8 cellular contexts compared by ENCODE assay signal in the genomic region with DNA sequence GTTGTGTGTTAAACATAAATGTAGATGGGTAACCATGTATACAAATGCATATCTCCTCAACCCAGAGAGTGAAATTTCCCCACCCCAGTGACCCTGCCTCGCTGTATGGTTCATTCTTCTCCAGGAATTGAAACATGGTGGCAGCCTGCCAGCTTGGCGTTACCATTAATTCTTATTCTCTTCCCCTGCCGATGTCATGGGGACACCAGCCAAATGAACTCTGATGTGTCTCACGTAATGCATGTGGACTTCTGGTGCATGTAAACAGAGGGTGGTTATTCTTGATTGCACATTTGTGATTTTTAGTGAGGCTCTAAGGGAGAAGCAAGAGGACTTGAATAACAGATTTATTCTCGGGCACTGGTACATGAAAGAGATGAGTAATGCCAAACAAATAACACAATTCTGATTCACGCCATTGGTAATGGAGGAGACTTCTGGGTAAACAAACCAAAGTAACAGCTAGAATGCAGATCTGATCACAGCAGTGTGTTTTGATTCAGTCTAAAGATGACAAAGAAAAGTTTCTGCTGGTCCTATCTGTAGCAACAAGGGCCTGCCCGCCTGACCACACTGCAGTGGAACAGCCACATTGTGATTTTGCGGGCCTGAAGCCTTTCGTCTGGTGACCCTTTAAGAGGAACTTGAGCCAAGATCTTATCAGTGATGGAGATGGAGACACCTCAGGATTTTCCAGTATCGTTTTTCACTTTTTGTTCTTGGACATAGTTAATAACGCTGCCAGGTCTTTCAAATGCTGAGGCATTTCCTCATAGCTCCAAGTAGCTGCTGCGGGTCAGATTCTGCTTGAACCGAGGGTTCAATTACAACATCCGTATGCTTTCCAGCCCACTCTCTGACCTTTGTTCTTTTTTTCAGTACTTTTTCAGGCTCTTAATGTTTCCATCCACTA.
DNase-seq lines count a peak whose midpoint lies in the region; ATAC-seq and TF ChIP-seq lines count a peak whose summit lies in the region.

No MANE protein-coding gene starts in this region.

- DNase-seq in M059J (ENCODE audit: low read depth) (peak; percentile 99), dermis microvascular lymphatic vessel endothelial cell (ENCODE audit: low read depth in 2 of 2) (peak; percentile 98 to 99), mucosa of gallbladder (ENCODE audit: low spot score) (peak; percentile 78), NCI-H1417 (lab: John Stamatoyannopoulos, UW) (no peak)
- no peak for DNase-seq in activated CD8-positive, alpha-beta T cell treated with anti-CD3 and anti-CD28 coated beads for 36 hours
- DNase-seq in NK-92 treated with Interleukin-12 subunit alpha and Interleukin-12 subunit beta, amount 100 ng/mL, for 24 hours (lab: John Stamatoyannopoulos, UW): no peak

- intact Hi-C loops in activated CD8-positive, alpha-beta T cell treated with anti-CD3 and anti-CD28 coated beads for 36 hours (cut with micrococcal nuclease): no loop called here

- H3K4me1 ChIP-seq in ACC112 (ENCODE audit: control insufficient read depth, insufficient read depth, low read length, unreplicated experiment): peaks cover 64% of the 10 kb centered on the region

- POLR2A ChIA-PET in activated CD8-positive, alpha-beta T cell treated with anti-CD3 and anti-CD28 coated beads for 36 hours (lab: Charles Lee): no interaction called here

- H3K4me1 Mint-ChIP-seq in activated CD8-positive, alpha-beta T cell treated with anti-CD3 and anti-CD28 coated beads for 36 hours (ENCODE audit: low read depth): no peaks in the 10 kb centered on the region

- no peak for ATAC-seq in GM18520 (IDR thresholded peaks at IDR 0.05; ENCODE audit: unreplicated experiment)
- no peak for ATAC-seq in activated CD8-positive, alpha-beta T cell treated with anti-CD3 and anti-CD28 coated beads for 36 hours

- TF ChIP-seq CTCF in activated CD8-positive, alpha-beta T cell treated with anti-CD3 and anti-CD28 coated beads for 36 hours (IDR thresholded peaks at IDR 0.05): no peak

- CTCF ChIA-PET in activated CD8-positive, alpha-beta T cell treated with anti-CD3 and anti-CD28 coated beads for 36 hours (lab: Charles Lee): interaction anchor here (0.6 to 1.5 kb wide), 2 partner anchors 138 to 256 kb away, joined by 3 to 7 read pairs; no protein-coding TSS in a partner anchor

- peak overlapping the region; percentile 100 for H3K27ac ChIP-seq in ACC112 (ENCODE audit: low read depth, low read length)

- H3K4me3 ChIP-seq in ACC112 (ENCODE audit: low read depth, low read length): peak overlapping the region; percentile 68

- peaks cover 55% of the 10 kb centered on the region for H3K36me3 Mint-ChIP-seq in activated CD8-positive, alpha-beta T cell treated with anti-CD3 and anti-CD28 coated beads for 36 hours (ENCODE audit: low read depth)

- no peaks in the 10 kb centered on the region for H3K27me3 ChIP-seq in ACC112 (ENCODE audit: insufficient read depth, low read length)

- no peaks in the 10 kb centered on the region for H3K9me3 Mint-ChIP-seq in activated CD8-positive, alpha-beta T cell treated with anti-CD3 and anti-CD28 coated beads for 36 hours

- peak overlapping the region; percentile 51 for H2AFZ ChIP-seq in ACC112 (ENCODE audit: low read length, unreplicated experiment)

- no peak overlapping the region for H3K27ac Mint-ChIP-seq in activated CD8-positive, alpha-beta T cell treated with anti-CD3 and anti-CD28 coated beads for 36 hours

- no peaks in the 10 kb centered on the region for H3K36me3 ChIP-seq in ACC112 (ENCODE audit: insufficient read depth, low read length)

- no peak overlapping the region for H3K4me3 Mint-ChIP-seq in activated CD8-positive, alpha-beta T cell treated with anti-CD3 and anti-CD28 coated beads for 36 hours

- H3K27me3 Mint-ChIP-seq in activated CD8-positive, alpha-beta T cell treated with anti-CD3 and anti-CD28 coated beads for 36 hours: no peaks in the 10 kb centered on the region

- peaks cover 4% of the 10 kb centered on the region for H3K79me2 ChIP-seq in ACC112 (ENCODE audit: control insufficient read depth, insufficient read depth, low read length, unreplicated experiment)

Comparison
In these comparisons a context has a peak if more than half of its experiments do, and no peak if none do; other contexts are left out.
1. DNase-seq: peak in M059J (single experiment), dermis microvascular lymphatic vessel endothelial cell (2 of 2) and mucosa of gallbladder (single experiment); none in NCI-H1417 (0 of 3), activated CD8-positive, alpha-beta T cell treated with anti-CD3 and anti-CD28 coated beads for 36 hours (single experiment) and NK-92 treated with Interleukin-12 subunit alpha and Interleukin-12 subunit beta, amount 100 ng/mL, for 24 hours (single experiment).